22 cellular contexts compared by ENCODE assay signal in genomic region chr2:66370824-66371223, GRCh38.
"Had no signal": no experiment of that assay in that cellular context is flagged by ENCODE, and none has a peak within 500 bp of the region (broad histone marks: within the 10 kb centered on the region; RNA-seq: fewer than 3 reads in every experiment).

No MANE protein-coding gene starts in this region.

- H3K27ac ChIP-seq: colonic mucosa, heart left ventricle, neutrophil, psoas muscle, skin epidermis, stomach, thoracic aorta, transverse colon had no signal

- H3K9me3 ChIP-seq: colonic mucosa, heart left ventricle, neutrophil, psoas muscle, stomach, thoracic aorta, transverse colon had no signal

- DNase-seq: colonic mucosa; dermis blood vessel endothelial cell; effector CD4-positive, alpha-beta T cell; endodermal cell; heart left ventricle; hypothalamus; islet precursor cell; mammary epithelial cell; naive thymus-derived CD4-positive, alpha-beta T cell; psoas muscle; retina; stimulated activated CD4-positive, alpha-beta T cell treated with anti-CD3 and anti-CD28 coated beads, Interleukin-2, amount 100 ng/mL, for 24 hours; stimulated activated CD4-positive, alpha-beta T cell treated with anti-CD3 and anti-CD28 coated beads, Interleukin-4, amount 100 ng/mL, for 4 hours; stimulated activated naive B cell treated with anti-CD40 and anti-IgM and Interleukin-4, amounts not matched to agents 10 μg/mL and 1 μg/mL and 100 μg/mL, for 72 hours; stomach; substantia nigra; transverse colon had no signal

- H3K4me3 Mint-ChIP-seq: endodermal cell; naive thymus-derived CD4-positive, alpha-beta T cell; stimulated activated naive B cell treated with anti-CD40 and anti-IgM and Interleukin-4, amounts not matched to agents 10 μg/mL and 1 μg/mL and 100 μg/mL, for 72 hours had no signal

- H3K27me3 ChIP-seq: colonic mucosa, neutrophil, stomach, transverse colon had no signal

- ATAC-seq: heart left ventricle; left lobe of liver; naive thymus-derived CD4-positive, alpha-beta T cell; psoas muscle; sciatic nerve; stimulated activated naive B cell treated with anti-CD40 and anti-IgM and Interleukin-4, amounts not matched to agents 10 μg/mL and 1 μg/mL and 100 μg/mL, for 72 hours had no signal

- H3K4me1 ChIP-seq: colonic mucosa, heart left ventricle, psoas muscle, stomach, transverse colon had no signal

- H3K4me3 ChIP-seq: colonic mucosa, heart left ventricle, psoas muscle, skin epidermis, stomach, thoracic aorta, transverse colon had no signal

- H3K36me3 Mint-ChIP-seq: naive thymus-derived CD4-positive, alpha-beta T cell; stimulated activated naive B cell treated with anti-CD40 and anti-IgM and Interleukin-4, amounts not matched to agents 10 μg/mL and 1 μg/mL and 100 μg/mL, for 72 hours had no signal

- H3K27ac Mint-ChIP-seq: endodermal cell; naive thymus-derived CD4-positive, alpha-beta T cell; stimulated activated naive B cell treated with anti-CD40 and anti-IgM and Interleukin-4, amounts not matched to agents 10 μg/mL and 1 μg/mL and 100 μg/mL, for 72 hours had no signal

- H3K36me3 ChIP-seq: colonic mucosa, heart left ventricle, neutrophil, stomach, thoracic aorta, transverse colon had no signal

- H3K4me1 Mint-ChIP-seq: endodermal cell; naive thymus-derived CD4-positive, alpha-beta T cell; stimulated activated naive B cell treated with anti-CD40 and anti-IgM and Interleukin-4, amounts not matched to agents 10 μg/mL and 1 μg/mL and 100 μg/mL, for 72 hours had no signal

- H3K27me3 Mint-ChIP-seq: naive thymus-derived CD4-positive, alpha-beta T cell; stimulated activated naive B cell treated with anti-CD40 and anti-IgM and Interleukin-4, amounts not matched to agents 10 μg/mL and 1 μg/mL and 100 μg/mL, for 72 hours had no signal

- H3K9me3 Mint-ChIP-seq: endodermal cell had no signal
